ENCODE assay signal across 8 cellular contexts in the genomic region with DNA sequence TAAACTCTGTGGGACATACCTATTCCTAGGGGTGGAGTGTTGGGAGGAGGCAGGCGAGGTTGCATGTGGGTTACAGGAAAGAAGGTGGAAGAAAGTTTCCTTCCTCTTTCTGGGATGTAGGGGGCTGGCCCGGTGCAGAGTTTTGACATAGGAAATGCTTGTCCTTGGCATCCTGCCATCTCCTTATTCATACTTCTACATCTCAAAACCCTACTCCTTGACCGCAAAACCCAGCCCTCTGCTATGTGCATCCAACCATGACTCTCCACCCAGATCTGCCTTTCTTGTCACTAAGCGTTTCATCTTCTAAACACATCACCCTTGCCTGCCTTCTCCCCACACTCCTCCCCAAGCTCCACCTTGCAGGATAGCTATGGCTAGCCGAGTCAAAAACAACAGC. TPM values are rescaled to one million over a fixed set of nuclear protein-coding genes. Genes with fewer than 3 reads are reported as not detected.
A peak's percentile ranks its signal among the peaks of the same experiment; 100 is the strongest.
DNase-seq lines count a peak whose midpoint lies in the region; ATAC-seq and TF ChIP-seq lines count a peak whose summit lies in the region.
"Not testable (repeated sequence)": the region's sequence is repeated elsewhere in the genome, so short reads cannot be mapped to it uniquely, and the experiment has no call there.

No MANE protein-coding gene starts in this region.

- H3K4me3 Mint-ChIP-seq in activated CD4-positive, alpha-beta T cell treated with anti-CD3 and anti-CD28 coated beads, Interleukin-2, amount 10 ng/mL, durations not matched to agents 24 days and 14 days = peak overlapping the region; percentile 70

- not testable (repeated sequence) for H3K27me3 Mint-ChIP-seq in activated CD4-positive, alpha-beta T cell treated with anti-CD3 and anti-CD28 coated beads, Interleukin-2, amount 10 ng/mL, durations not matched to agents 24 days and 14 days

- peak; percentile 62 for DNase-seq in DMS79 treated with DMSO at 0.1 percent for 48 hours (lab: John Stamatoyannopoulos, UW)
- peak; percentile 4 for DNase-seq in GM20000 (ENCODE audit: low spot score)
- peak; percentile 54 for DNase-seq in NCI-H69 (lab: John Stamatoyannopoulos, UW)
- peak; percentile 89 for DNase-seq in activated CD4-positive, alpha-beta T cell treated with anti-CD3 and anti-CD28 coated beads, Interleukin-2, amount 10 ng/mL, durations not matched to agents 24 days and 14 days
- DNase-seq in astrocyte of the cerebellum (ENCODE audit: low read depth) = peak; percentile 11
- peak; percentile 35 for DNase-seq in left kidney (ENCODE audit: low read depth, low spot score)
- peak; percentile 32 to 38 for DNase-seq in stimulated activated CD8-positive, alpha-beta memory T cell treated with anti-CD3 and anti-CD28 coated beads, Interleukin-15, amount 100 ng/mL, for 48 hours (ENCODE audit: low read depth in 2 of 2)

- in situ Hi-C loops in astrocyte of the cerebellum (cut with HindIII; ENCODE audit: low sequenced_read_pairs) = not testable (repeated sequence)

- not testable (repeated sequence) for H3K36me3 Mint-ChIP-seq in activated CD4-positive, alpha-beta T cell treated with anti-CD3 and anti-CD28 coated beads, Interleukin-2, amount 10 ng/mL, durations not matched to agents 24 days and 14 days (ENCODE audit: low read depth)

- intact Hi-C loops in activated CD4-positive, alpha-beta T cell treated with anti-CD3 and anti-CD28 coated beads, Interleukin-2, amount 10 ng/mL, durations not matched to agents 24 days and 14 days (cut with micrococcal nuclease) = not testable (repeated sequence)

- H3K9me3 Mint-ChIP-seq in activated CD4-positive, alpha-beta T cell treated with anti-CD3 and anti-CD28 coated beads, Interleukin-2, amount 10 ng/mL, durations not matched to agents 24 days and 14 days = not testable (repeated sequence)

- peaks cover 25% of the 10 kb centered on the region for H3K4me1 Mint-ChIP-seq in activated CD4-positive, alpha-beta T cell treated with anti-CD3 and anti-CD28 coated beads, Interleukin-2, amount 10 ng/mL, durations not matched to agents 24 days and 14 days

- TF ChIP-seq CTCF in GM20000 (IDR thresholded peaks at IDR 0.05; ENCODE audit: extremely low read depth, missing control alignments); astrocyte of the cerebellum (IDR thresholded peaks at IDR 0.05; ENCODE audit: low read depth, low read length, missing control alignments): not testable (repeated sequence)

- peak overlapping the region; percentile 74 for H3K27ac Mint-ChIP-seq in activated CD4-positive, alpha-beta T cell treated with anti-CD3 and anti-CD28 coated beads, Interleukin-2, amount 10 ng/mL, durations not matched to agents 24 days and 14 days

- peak; percentile 99 for ATAC-seq in HG03135 (IDR thresholded peaks at IDR 0.05; ENCODE audit: unreplicated experiment)

- not testable (repeated sequence) for H3K4me3 ChIP-seq in astrocyte of the cerebellum (ENCODE audit: low read depth, low read length)

RNA-seq across cellular contexts. Expression of a gene that starts 48.5 kb away (rescaled TPM):
- not detected in 2 replicates for total RNA-seq in activated CD4-positive, alpha-beta T cell treated with anti-CD3 and anti-CD28 coated beads, Interleukin-2, amount 10 ng/mL, durations not matched to agents 24 days and 14 days

Comparison
In these comparisons a context has a peak if more than half of its experiments do, and no peak if none do; other contexts are left out.
1. DNase-seq: peak in every context shown above with its lines; median percentile 89 in activated CD4-positive, alpha-beta T cell treated with anti-CD3 and anti-CD28 coated beads, Interleukin-2, amount 10 ng/mL, durations not matched to agents 24 days and 14 days; 62 in DMS79 treated with DMSO at 0.1 percent for 48 hours; 54 in NCI-H69; 35 in left kidney; 35 in stimulated activated CD8-positive, alpha-beta memory T cell treated with anti-CD3 and anti-CD28 coated beads, Interleukin-15, amount 100 ng/mL, for 48 hours; 11 in astrocyte of the cerebellum; 4 in GM20000.